Comparison of ENCODE assay signal across 32 cellular contexts in genomic region chr1:201475915-201476669, GRCh38. TPM values are rescaled to one million over a fixed set of nuclear protein-coding genes. Genes with fewer than 3 reads are reported as not detected.
DNase-seq lines count a peak whose midpoint lies in the region; ATAC-seq, FAIRE-seq and TF ChIP-seq lines count a peak whose summit lies in the region.
"Had no signal": no experiment of that assay in that cellular context is flagged by ENCODE, and none has a peak within 500 bp of the region (broad histone marks: within the 10 kb centered on the region; RNA-seq: fewer than 3 reads in every experiment).

No MANE protein-coding gene starts in this region.

- H3K4ac ChIP-seq in neuronal stem cell (ENCODE audit: low read length), result no peak overlapping the region

- no peak overlapping the region for H2AFZ ChIP-seq in neuronal stem cell (ENCODE audit: low read length)
- H2AFZ ChIP-seq: GM23248 had no signal

- H2BK15ac ChIP-seq in neuronal stem cell (ENCODE audit: low read length), result no peak overlapping the region

- H3K27ac Mint-ChIP-seq in activated CD4-positive, alpha-beta memory T cell treated with anti-CD3 and anti-CD28 coated beads, Interleukin-2, amount 10 ng/mL, durations not matched to agents 7 days and 5 days, result no peak overlapping the region
- H3K27ac Mint-ChIP-seq: activated naive CD8-positive, alpha-beta T cell treated with anti-CD3 and anti-CD28 coated beads for 36 hours; CD8-positive, alpha-beta T cell; T-helper 1 cell treated with Interleukin-12 subunit alpha and Interleukin-12 subunit beta and Interleukin-4 antibody, amounts not matched to agents 30 μg/mL and 1 μg/mL, for 36 hours had no signal

- peak overlapping the region; percentile 16 for H3K18ac ChIP-seq in neuronal stem cell (ENCODE audit: low read length)

- H2BK5ac ChIP-seq in neuronal stem cell (ENCODE audit: low read length), result no peak overlapping the region

- FAIRE-seq in A549 (lab: Jason Lieb, UNC), result no peak
- FAIRE-seq: K562, TTC549 had no signal

- H3K27me3 Mint-ChIP-seq in activated CD4-positive, alpha-beta memory T cell treated with anti-CD3 and anti-CD28 coated beads, Interleukin-2, amount 10 ng/mL, durations not matched to agents 7 days and 5 days, result peaks cover 37% of the 10 kb centered on the region

- H3K14ac ChIP-seq in neuronal stem cell (ENCODE audit: low read length), result no peak overlapping the region

- no peaks in the 10 kb centered on the region for H3K9me3 Mint-ChIP-seq in activated CD4-positive, alpha-beta memory T cell treated with anti-CD3 and anti-CD28 coated beads, Interleukin-2, amount 10 ng/mL, durations not matched to agents 7 days and 5 days
- H3K9me3 Mint-ChIP-seq: activated naive CD8-positive, alpha-beta T cell treated with anti-CD3 and anti-CD28 coated beads for 36 hours; CD8-positive, alpha-beta T cell; T-helper 1 cell treated with Interleukin-12 subunit alpha and Interleukin-12 subunit beta and Interleukin-4 antibody, amounts not matched to agents 30 μg/mL and 1 μg/mL, for 36 hours had no signal

- no peaks in the 10 kb centered on the region for H3K79me1 ChIP-seq in neuronal stem cell (ENCODE audit: low read depth, low read length)

- POLR2A ChIA-PET in A549 (lab: Yijun Ruan, JAX) (interaction anchor here (0.5 kb wide), 1 partner anchor 13 kb away, joined by 3 read pairs; no protein-coding TSS in a partner anchor), RWPE1 (lab: Yijun Ruan, JAX; ENCODE audit: low non-redundant PET) (interaction anchor here (0.7 to 1.2 kb wide), 2 partner anchors 11 to 20 kb away, joined by 4 to 6 read pairs; no protein-coding TSS in a partner anchor)
- POLR2A ChIA-PET in activated CD4-positive, alpha-beta memory T cell treated with anti-CD3 and anti-CD28 coated beads, Interleukin-2, amount 10 ng/mL, durations not matched to agents 7 days and 5 days (lab: Charles Lee), result interaction anchor here (0.9 to 1.1 kb wide), 2 partner anchors 10 to 31 kb away, joined by 3 read pairs; partner anchors contain the start of gene CSRP1

- no peak overlapping the region for H4K91ac ChIP-seq in neuronal stem cell (ENCODE audit: low read depth, low read length, poor library complexity)

- DNase-seq in A549 (ENCODE audit: low read depth in 1 of 2, low spot score in 1 of 2) (no peak), RWPE1 (ENCODE audit: low spot score) (peak; percentile 69), neuronal stem cell (ENCODE audit: low spot score) (no peak), HUDEP-2 (lab: John Stamatoyannopoulos, UW; ENCODE audit: unreplicated experiment in 76 of 76) (no peak), left lung (no peak)
- no peak for DNase-seq in activated CD4-positive, alpha-beta memory T cell treated with anti-CD3 and anti-CD28 coated beads, Interleukin-2, amount 10 ng/mL, durations not matched to agents 7 days and 5 days
- DNase-seq: activated CD4-positive, CD25-positive, alpha-beta regulatory T cell treated with anti-CD3 and anti-CD28 coated beads, Interleukin-2, amount 50 U/mL, for 72 hours; activated naive CD8-positive, alpha-beta T cell treated with anti-CD3 and anti-CD28 coated beads for 36 hours; activated T-cell treated with anti-CD3 and anti-CD28 coated beads for 4 hours; caudate nucleus; CD8-positive, alpha-beta T cell; dermis blood vessel endothelial cell; DMS 273 treated with DMSO at 0.1 percent for 48 hours; glutamatergic neuron; NCI-H1417; NCI-H2081; NCI-H69; psoas muscle; RPMI8226; stimulated activated naive CD8-positive, alpha-beta T cell treated with anti-CD3 and anti-CD28 coated beads, Interleukin-15, Interleukin-2, amounts not matched to agents 100 U/mL and 50 U/mL, for 24 hours had no signal

- no peak overlapping the region for H2AK5ac ChIP-seq in neuronal stem cell (ENCODE audit: low read depth, low read length)

- no peak overlapping the region for H3K9ac ChIP-seq in neuronal stem cell (ENCODE audit: low read depth, low read length, poor library complexity)
- H3K9ac ChIP-seq: GM23248 had no signal

- no peak for TF ChIP-seq POLR2A in A549 (IDR thresholded peaks at IDR 0.05; ENCODE audit: low read length)

- CTCF ChIA-PET in A549 (lab: Yijun Ruan, JAX), result interaction anchor here (2.3 to 34.3 kb wide), 5 partner anchors 10 to 40 kb away, joined by 9 to 1452 read pairs (median 188); partner anchors contain the start of genes CSRP1 and PHLDA3
- CTCF ChIA-PET in RWPE1 (lab: Yijun Ruan, JAX), result interaction anchor here (0.5 to 3.1 kb wide), 7 partner anchors 10 to 690 kb away, joined by 3 to 15 read pairs (median 4); no protein-coding TSS in a partner anchor
- CTCF ChIA-PET in activated CD4-positive, alpha-beta memory T cell treated with anti-CD3 and anti-CD28 coated beads, Interleukin-2, amount 10 ng/mL, durations not matched to agents 7 days and 5 days (lab: Charles Lee), result interaction anchor here (0.7 to 1.3 kb wide), 3 partner anchors 28 to 40 kb away, joined by 3 to 6 read pairs (median 3); no protein-coding TSS in a partner anchor

- TF ChIP-seq CTCF in A549 (IDR thresholded peaks at IDR 0.05) (no peak), RWPE1 (conservative IDR thresholded peaks at IDR 0.05; ENCODE audit: low read depth) (no peak), left lung (IDR thresholded peaks at IDR 0.05) (no peak)

- H3K9me3 ChIP-seq in A549 (no peaks in the 10 kb centered on the region), esophagus (ENCODE audit: control insufficient read depth in 2 of 2, insufficient read depth in 1 of 2, low read depth in 1 of 2, low read length in 1 of 2) (no peaks in the 10 kb centered on the region), neuronal stem cell (replicated peaks in 1 of 2; ENCODE audit: control insufficient read depth in 2 of 2, insufficient read depth in 1 of 2, low read depth in 1 of 2, low read length in 2 of 2) (no peaks in the 10 kb centered on the region), left lung (no peaks in the 10 kb centered on the region)
- H3K9me3 ChIP-seq: psoas muscle, thoracic aorta had no signal

- H3K4me2 ChIP-seq in A549 (peak overlapping the region; percentile 53), neuronal stem cell (ENCODE audit: insufficient read depth, low read length, poor library complexity, severe bottlenecking) (no peak overlapping the region)

- TF ChIP-seq RAD21 in A549 (conservative IDR thresholded peaks at IDR 0.05 in 1 of 2, IDR thresholded peaks at IDR 0.05 in 1 of 2), result no peak

- H3K4me3 ChIP-seq in A549 (no peak overlapping the region), esophagus (ENCODE audit: low read depth in 1 of 2, low read length in 2 of 2) (no peak overlapping the region), neuronal stem cell (ENCODE audit: low read length in 2 of 2) (no peak overlapping the region), left lung (no peak overlapping the region)
- H3K4me3 ChIP-seq: GM23248, K562, psoas muscle, thoracic aorta had no signal

- H3K27ac ChIP-seq in A549, result peak overlapping the region; percentile 7 to 75; a peak in 3 of 6 replicates
- H3K27ac ChIP-seq in RWPE1, result peak overlapping the region; percentile 97
- peak overlapping the region; percentile 85 to 96 for H3K27ac ChIP-seq in esophagus (ENCODE audit: low read depth in 2 of 2, low read length in 1 of 2)
- no peak overlapping the region for H3K27ac ChIP-seq in neuronal stem cell (replicated peaks; ENCODE audit: low read length)
- H3K27ac ChIP-seq in left lung, result no peak overlapping the region
- H3K27ac ChIP-seq: GM23248, psoas muscle, thoracic aorta had no signal

- no peak overlapping the region for H2BK120ac ChIP-seq in neuronal stem cell (ENCODE audit: low read depth, low read length)

- no peak for TF ChIP-seq EP300 in A549 (IDR thresholded peaks at IDR 0.05)

- H3K27me3 ChIP-seq in esophagus (ENCODE audit: control insufficient read depth in 1 of 2, insufficient read depth in 2 of 2, low read length in 2 of 2) (no peaks in the 10 kb centered on the region), neuronal stem cell (ENCODE audit: control insufficient read depth in 3 of 3, insufficient read depth in 3 of 3, low read depth in 1 of 3, low read length in 3 of 3) (peaks cover under 1 to 69% (median 18%) of the 10 kb centered on the region in 3 experiments), left lung (peaks cover 0 to 3% of the 10 kb centered on the region in 2 donors)

- H2BK12ac ChIP-seq in neuronal stem cell (ENCODE audit: low read length), result no peak overlapping the region

- ATAC-seq in A549, result no peak
- ATAC-seq in left lung, result no peak
- ATAC-seq in HG03280 (IDR thresholded peaks at IDR 0.05; ENCODE audit: unreplicated experiment), result no peak
- ATAC-seq: CD8-positive, alpha-beta T cell; K562; psoas muscle; stimulated activated naive CD8-positive, alpha-beta T cell treated with anti-CD3 and anti-CD28 coated beads, Interleukin-15, Interleukin-2, amounts not matched to agents 100 U/mL and 50 U/mL, for 24 hours had no signal

- H3K4me1 ChIP-seq in A549 (peaks cover 49% of the 10 kb centered on the region), esophagus (ENCODE audit: control insufficient read depth in 2 of 2, insufficient read depth in 2 of 2, low read length in 1 of 2) (peaks cover 2 to 13% of the 10 kb centered on the region in 2 donors), neuronal stem cell (ENCODE audit: control insufficient read depth in 2 of 2, insufficient read depth in 1 of 2, low read depth in 1 of 2, low read length in 2 of 2) (peaks cover 0 to 11% of the 10 kb centered on the region in 2 donors), left lung (peaks cover 13 to 22% of the 10 kb centered on the region in 2 donors)

- no peaks in the 10 kb centered on the region for H3K36me3 Mint-ChIP-seq in activated CD4-positive, alpha-beta memory T cell treated with anti-CD3 and anti-CD28 coated beads, Interleukin-2, amount 10 ng/mL, durations not matched to agents 7 days and 5 days (ENCODE audit: low read depth)
- H3K36me3 Mint-ChIP-seq: activated naive CD8-positive, alpha-beta T cell treated with anti-CD3 and anti-CD28 coated beads for 36 hours; CD8-positive, alpha-beta T cell had no signal

- H3K36me3 ChIP-seq in esophagus (ENCODE audit: control insufficient read depth in 2 of 2, insufficient read depth in 2 of 2, low read length in 1 of 2) (no peaks in the 10 kb centered on the region), neuronal stem cell (replicated peaks in 1 of 2; ENCODE audit: control insufficient read depth in 2 of 2, insufficient read depth in 2 of 2, low read length in 2 of 2) (no peaks in the 10 kb centered on the region), left lung (no peaks in the 10 kb centered on the region)
- H3K36me3 ChIP-seq: thoracic aorta had no signal

- H3K4me1 Mint-ChIP-seq in activated CD4-positive, alpha-beta memory T cell treated with anti-CD3 and anti-CD28 coated beads, Interleukin-2, amount 10 ng/mL, durations not matched to agents 7 days and 5 days, result peaks cover 29% of the 10 kb centered on the region

- H3K23ac ChIP-seq in neuronal stem cell (ENCODE audit: low read depth, low read length, poor library complexity), result no peak overlapping the region

- intact Hi-C loops in left lung (cut with DNase I), result no loop called here

- 79% methylated on average over 8 of the region's 8 CpGs for WGBS in A549 (ENCODE audit: missing lambda C conversion rate)
- WGBS in esophagus, 2 donors, result 45 to 57% methylated on average over 8 of the region's 8 CpGs
- no CpG with 5 or more reads among the region's 8 CpGs for WGBS in neuronal stem cell (ENCODE audit: extremely low coverage in 2 of 2, insufficient read length in 2 of 2, insufficient replicate concordance in 1 of 2), 2 donors

- no peak overlapping the region for H3K4me3 Mint-ChIP-seq in activated CD4-positive, alpha-beta memory T cell treated with anti-CD3 and anti-CD28 coated beads, Interleukin-2, amount 10 ng/mL, durations not matched to agents 7 days and 5 days
- H3K4me3 Mint-ChIP-seq: activated naive CD8-positive, alpha-beta T cell treated with anti-CD3 and anti-CD28 coated beads for 36 hours; CD8-positive, alpha-beta T cell; T-helper 1 cell treated with Interleukin-12 subunit alpha and Interleukin-12 subunit beta and Interleukin-4 antibody, amounts not matched to agents 30 μg/mL and 1 μg/mL, for 36 hours had no signal

- no peak overlapping the region for H4K8ac ChIP-seq in neuronal stem cell (ENCODE audit: low read depth, low read length)

RNA-seq across cellular contexts. Expression of gene PHLDA3, which starts 7.1 kb away (rescaled TPM):
- polyA plus RNA-seq in A549 (2011; rRNA removed), result 34.3 and 40.5 TPM in 2 replicates
- 67.2 and 102 TPM in 2 replicates for polyA plus RNA-seq in A549 (2012; cell fraction: cytosol; rRNA removed)
- polyA plus RNA-seq in A549 (2012; cell fraction: nucleus; rRNA removed), result 67.2 and 93.4 TPM in 2 replicates
- 83.1 to 91.1 TPM (median 83.5 TPM) in 3 replicates for polyA plus RNA-seq in A549 (2017; fragmentation: RNase III; extraction: RNeasy Plus Mini Kit Qiagen cat#74134 plus additional on column Dnase treatment)
- polyA minus RNA-seq in A549 (2011; rRNA and poly(A)+ RNA removed), result 16.0 and 28.4 TPM in 2 replicates
- 10 to 100 TPM; 40.4 to 76.9 TPM for polyA plus RNA-seq in esophagus
- 12.4 TPM for polyA plus RNA-seq in neuronal stem cell (2013, experiment 1 of 2)
- 12.3 TPM for polyA plus RNA-seq in neuronal stem cell (2013, experiment 2 of 2)
- total RNA-seq in left lung, result 10 to 100 TPM; 46.8 to 82.7 TPM
- 10 to 100 TPM in 1 of 2 experiments, 1 to 10 TPM in 1; 9.0 to 11.4 TPM for total RNA-seq in activated CD4-positive, alpha-beta memory T cell treated with anti-CD3 and anti-CD28 coated beads, Interleukin-2, amount 10 ng/mL, durations not matched to agents 7 days and 5 days
- polyA plus RNA-seq: K562 had no signal

RNA-seq across cellular contexts. Expression of gene CSRP1, which starts 30.8 kb away (rescaled TPM):
- polyA plus RNA-seq in A549 (2011; rRNA removed) (256 and 277 TPM in 2 replicates), A549 (2017; fragmentation: RNase III; extraction: RNeasy Plus Mini Kit Qiagen cat#74134 plus additional on column Dnase treatment) (655 to 819 TPM (median 717 TPM) in 3 replicates), esophagus (100 to 1,000 TPM; 174 to 333 TPM)
- 459 and 499 TPM in 2 replicates for polyA plus RNA-seq in A549 (2012; cell fraction: cytosol; rRNA removed)
- polyA plus RNA-seq in A549 (2012; cell fraction: nucleus; rRNA removed), result 441 and 486 TPM in 2 replicates
- polyA minus RNA-seq in A549 (2011; rRNA and poly(A)+ RNA removed), result 254 and 273 TPM in 2 replicates
- 31.8 TPM for polyA plus RNA-seq in neuronal stem cell (2013, experiment 1 of 2)
- polyA plus RNA-seq in neuronal stem cell (2013, experiment 2 of 2), result 29.5 TPM
- total RNA-seq in left lung, result 100 to 1,000 TPM; 216 to 235 TPM
- 10 to 100 TPM; 77.1 to 77.8 TPM for total RNA-seq in activated CD4-positive, alpha-beta memory T cell treated with anti-CD3 and anti-CD28 coated beads, Interleukin-2, amount 10 ng/mL, durations not matched to agents 7 days and 5 days

RNA-seq across cellular contexts. Expression of gene TNNI1, which starts 54.6 kb away (rescaled TPM):
- polyA plus RNA-seq in A549 (2011; rRNA removed), result not detected in 2 replicates
- polyA plus RNA-seq in A549 (2012; cell fraction: cytosol; rRNA removed), result 0.05 TPM in 1 of 2 replicates, not detected in the other
- polyA plus RNA-seq in A549 (2012; cell fraction: nucleus; rRNA removed), result 0.45 TPM in 1 of 2 replicates, not detected in the other
- not detected in 3 replicates for polyA plus RNA-seq in A549 (2017; fragmentation: RNase III; extraction: RNeasy Plus Mini Kit Qiagen cat#74134 plus additional on column Dnase treatment)
- polyA minus RNA-seq in A549 (2011; rRNA and poly(A)+ RNA removed), result not detected in 2 replicates
- under 1 TPM; 0.02 to 0.14 TPM for polyA plus RNA-seq in esophagus
- polyA plus RNA-seq in neuronal stem cell (2013, experiment 1 of 2), result 3.6 TPM
- 3.4 TPM for polyA plus RNA-seq in neuronal stem cell (2013, experiment 2 of 2)
- total RNA-seq in left lung, result under 1 TPM in 1 of 2 donors, not detected in 1; 0.38 TPM
- not detected for total RNA-seq in activated CD4-positive, alpha-beta memory T cell treated with anti-CD3 and anti-CD28 coated beads, Interleukin-2, amount 10 ng/mL, durations not matched to agents 7 days and 5 days
- total RNA-seq: A172; activated naive CD8-positive, alpha-beta T cell treated with anti-CD3 and anti-CD28 coated beads for 36 hours; aorta; CD8-positive, alpha-beta T cell; dermis blood vessel endothelial cell; GM23248; HT-29; K562; lung microvascular endothelial cell; M059J had no signal
- polyA plus RNA-seq: K562 had no signal

Comparison
In these comparisons a context has a peak if more than half of its experiments do, and no peak if none do; other contexts are left out.
1. H3K27ac ChIP-seq: peak in A549 (2 of 2), RWPE1 (single experiment) and esophagus (2 of 2); none in neuronal stem cell (single experiment) and left lung (0 of 2).